In genomic region chr4:76969493-76969892, GRCh38 we compare ENCODE assay signal across 18 cellular contexts. TPM values are rescaled to one million over a fixed set of nuclear protein-coding genes. Genes with fewer than 3 reads are reported as not detected.
A peak's percentile ranks its signal among the peaks of the same experiment; 100 is the strongest.
DNase-seq lines count a peak whose midpoint lies in the region; ATAC-seq, FAIRE-seq and TF ChIP-seq lines count a peak whose summit lies in the region.
"Had no signal": no experiment of that assay in that cellular context is flagged by ENCODE, and none has a peak within 500 bp of the region (broad histone marks: within the 10 kb centered on the region; RNA-seq: fewer than 3 reads in every experiment).

No MANE protein-coding gene starts in this region.

- H3K4me3 Mint-ChIP-seq in osteocyte (ENCODE audit: unreplicated experiment): no peak overlapping the region
- no peak overlapping the region for H3K4me3 Mint-ChIP-seq in activated CD4-positive, alpha-beta T cell treated with anti-CD3 and anti-CD28 coated beads for 36 hours
- H3K4me3 Mint-ChIP-seq: CD8-positive, alpha-beta memory T cell; T-cell had no signal

- H3K4me2 ChIP-seq in K562 (ENCODE audit: insufficient read depth, low read length): no peak overlapping the region

- peaks cover 69% of the 10 kb centered on the region for H3K4me1 Mint-ChIP-seq in osteocyte (ENCODE audit: unreplicated experiment)
- H3K4me1 Mint-ChIP-seq in activated CD4-positive, alpha-beta T cell treated with anti-CD3 and anti-CD28 coated beads for 36 hours: peaks cover 5% of the 10 kb centered on the region

- H4K20me1 ChIP-seq in K562 (replicated peaks; ENCODE audit: control insufficient read depth, insufficient read depth, low read length): no peaks in the 10 kb centered on the region

- no peaks in the 10 kb centered on the region for H3K9me3 Mint-ChIP-seq in osteocyte (ENCODE audit: unreplicated experiment)
- H3K9me3 Mint-ChIP-seq in activated CD4-positive, alpha-beta T cell treated with anti-CD3 and anti-CD28 coated beads for 36 hours (ENCODE audit: low read depth): no peaks in the 10 kb centered on the region
- H3K9me3 Mint-ChIP-seq: CD8-positive, alpha-beta memory T cell; T-cell had no signal

- CTCF ChIA-PET in HEK293 (lab: Yijun Ruan, JAX): no interaction called here
- CTCF ChIA-PET in K562 (lab: Yijun Ruan, JAX; ENCODE audit: low intra/inter-chr PET ratio): no interaction called here
- CTCF ChIA-PET in activated CD4-positive, alpha-beta T cell treated with anti-CD3 and anti-CD28 coated beads for 36 hours (lab: Charles Lee): interaction anchor here (1.2 kb wide), 1 partner anchor 1185 kb away, joined by 3 read pairs; no protein-coding TSS in a partner anchor

- no peak for FAIRE-seq in K562 (lab: Jason Lieb, UNC)

- TF ChIP-seq CTCF in HEK293 (tag by site-specific recombination; IDR thresholded peaks at IDR 0.05) (no peak), K562 (IDR thresholded peaks at IDR 0.05 in 2 of 3, conservative IDR thresholded peaks at IDR 0.05 in 1 of 3; ENCODE audit: insufficient read depth in 2 of 3, low read depth in 1 of 3, low read length in 3 of 3) (no peak), osteocyte (IDR thresholded peaks at IDR 0.05) (no peak)

- intact Hi-C loops in K562 (cut with micrococcal nuclease): no loop called here
- intact Hi-C loops in activated CD4-positive, alpha-beta T cell treated with anti-CD3 and anti-CD28 coated beads for 36 hours (cut with DNase I, micrococcal nuclease): no loop called here

- H3K4me3 ChIP-seq in HEK293 (ENCODE audit: low read depth, low read length): no peak overlapping the region
- H3K4me3 ChIP-seq in K562: no peak overlapping the region
- H3K4me3 ChIP-seq: SK-N-MC had no signal

- no peaks in the 10 kb centered on the region for H3K36me3 ChIP-seq in HEK293 (ENCODE audit: control insufficient read depth in 2 of 2, insufficient read depth in 1 of 2, low read length in 2 of 2)
- no peaks in the 10 kb centered on the region; the same call in 2 of the 3 replicates for H3K36me3 ChIP-seq in K562 (ENCODE audit: control insufficient read depth, insufficient read depth, low read length)

- H3K79me2 ChIP-seq in K562 (ENCODE audit: control insufficient read depth, insufficient read depth, low read length): peaks cover 18% of the 10 kb centered on the region; the same call in 2 of the 3 replicates

- H3K27ac Mint-ChIP-seq in osteocyte (ENCODE audit: unreplicated experiment): peak overlapping the region; percentile 81
- H3K27ac Mint-ChIP-seq in activated CD4-positive, alpha-beta T cell treated with anti-CD3 and anti-CD28 coated beads for 36 hours: no peak overlapping the region
- H3K27ac Mint-ChIP-seq: T-cell had no signal

- no peaks in the 10 kb centered on the region for H3K9me3 ChIP-seq in HEK293 (ENCODE audit: control insufficient read depth, insufficient read depth, low read depth, low read length)
- H3K9me3 ChIP-seq in K562 (replicated peaks; ENCODE audit: control insufficient read depth, insufficient read depth, low read depth, low read length): no peaks in the 10 kb centered on the region
- H3K9me3 ChIP-seq: BE2C had no signal

- 16% methylated on average over 3 of the region's 3 CpGs for WGBS in K562 (ENCODE audit: insufficient coverage, low coverage, missing lambda C conversion rate)

- H3K36me3 Mint-ChIP-seq in osteocyte (ENCODE audit: unreplicated experiment): peaks cover 22% of the 10 kb centered on the region
- no peaks in the 10 kb centered on the region for H3K36me3 Mint-ChIP-seq in activated CD4-positive, alpha-beta T cell treated with anti-CD3 and anti-CD28 coated beads for 36 hours (ENCODE audit: low read depth)

- no TSS peak for BruUV-seq in K562 (replicated peaks; lab: Mats Ljungman, UMichigan)

- no peak overlapping the region for H2AFZ ChIP-seq in K562 (ENCODE audit: low read depth, low read length)

- TF ChIP-seq EP300 in K562 (IDR thresholded peaks at IDR 0.05; ENCODE audit: low read length): 0 out of 2 replicates have a peak, but pooled peaks have one; percentile 22

- in situ Hi-C loops in K562 (cut with MboI): no loop called here

- peak; percentile 65; the same call in 1 of the 3 replicates for ATAC-seq in K562
- ATAC-seq in activated CD4-positive, alpha-beta T cell treated with anti-CD3 and anti-CD28 coated beads for 36 hours: no peak
- ATAC-seq: HCT116, PC-3, T-cell had no signal

- H3K9ac ChIP-seq in K562 (ENCODE audit: insufficient read depth in 1 of 2, low read depth in 2 of 2, low read length in 2 of 2): no peak overlapping the region

- TF ChIP-seq POLR2A in K562 (conservative IDR thresholded peaks at IDR 0.05): no peak

- no peak for TF ChIP-seq RAD21 in K562 (CRISPR knock-in tag; conservative IDR thresholded peaks at IDR 0.05 in 1 of 2, IDR thresholded peaks at IDR 0.05 in 1 of 2)

- H3K27me3 Mint-ChIP-seq in osteocyte (ENCODE audit: unreplicated experiment): no peaks in the 10 kb centered on the region
- H3K27me3 Mint-ChIP-seq in activated CD4-positive, alpha-beta T cell treated with anti-CD3 and anti-CD28 coated beads for 36 hours: no peaks in the 10 kb centered on the region
- H3K27me3 Mint-ChIP-seq: CD8-positive, alpha-beta memory T cell; T-cell had no signal

- no peaks in the 10 kb centered on the region for H3K9me1 ChIP-seq in K562 (ENCODE audit: control insufficient read depth, insufficient read depth, low read length)

- no peaks in the 10 kb centered on the region for H3K27me3 ChIP-seq in K562 (ENCODE audit: control insufficient read depth in 2 of 2, insufficient read depth in 2 of 2, low read length in 2 of 2)
- H3K27me3 ChIP-seq: BE2C had no signal

- POLR2A ChIA-PET in HEK293 (lab: Yijun Ruan, JAX) (no interaction called here), K562 (lab: Yijun Ruan, JAX) (interaction anchor here (1.8 kb wide), 1 partner anchor 18 kb away, joined by 7 read pairs; no protein-coding TSS in a partner anchor)
- POLR2A ChIA-PET in activated CD4-positive, alpha-beta T cell treated with anti-CD3 and anti-CD28 coated beads for 36 hours (lab: Charles Lee): no interaction called here

- H3K4me1 ChIP-seq in HEK293 (ENCODE audit: control insufficient read depth, insufficient read depth, low read length) (peaks cover 16% of the 10 kb centered on the region), K562 (replicated peaks in 1 of 2; ENCODE audit: control insufficient read depth in 2 of 2, insufficient read depth in 2 of 2, low read length in 2 of 2) (peaks cover 0 to 11% of the 10 kb centered on the region in 2 experiments; a peak in 3 of 5 replicates)

- H3K27ac ChIP-seq in HEK293 (ENCODE audit: extremely low read depth, low read depth, low read length): no peak overlapping the region
- no peak overlapping the region for H3K27ac ChIP-seq in K562 (ENCODE audit: extremely low read depth, low read depth, low read length)
- H3K27ac ChIP-seq: HL-60, SK-N-MC had no signal

- DNase-seq in DMS53 treated with DMSO at 0.1 percent for 48 hours (lab: John Stamatoyannopoulos, UW; ENCODE audit: unreplicated experiment) (peak; percentile 18), K562 (ENCODE audit: extremely low read depth in 1 of 4, low spot score in 3 of 4) (peak in 3 of 4 experiments; percentile 16 to 30 (median 29)), osteocyte (ENCODE audit: extremely low spot score, unreplicated experiment) (no peak), amniotic stem cell (lab: John Stamatoyannopoulos, UW) (no peak), NCI-H526 (lab: John Stamatoyannopoulos, UW) (no peak)
- no peak for DNase-seq in activated CD4-positive, alpha-beta T cell treated with anti-CD3 and anti-CD28 coated beads for 36 hours
- DNase-seq: BE2C; CD8-positive, alpha-beta memory T cell; KG1; NCI-H1048; NCI-H1694 treated with DMSO at 0.1 percent for 48 hours; NCI-H2171 treated with DMSO at 0.1 percent for 48 hours; T-cell had no signal

TF ChIP-seq in K562, 482 proteins besides CTCF, POLR2A, EP300 and RAD21 (continues in another document):
- TF ChIP-seq, protein P1, sequence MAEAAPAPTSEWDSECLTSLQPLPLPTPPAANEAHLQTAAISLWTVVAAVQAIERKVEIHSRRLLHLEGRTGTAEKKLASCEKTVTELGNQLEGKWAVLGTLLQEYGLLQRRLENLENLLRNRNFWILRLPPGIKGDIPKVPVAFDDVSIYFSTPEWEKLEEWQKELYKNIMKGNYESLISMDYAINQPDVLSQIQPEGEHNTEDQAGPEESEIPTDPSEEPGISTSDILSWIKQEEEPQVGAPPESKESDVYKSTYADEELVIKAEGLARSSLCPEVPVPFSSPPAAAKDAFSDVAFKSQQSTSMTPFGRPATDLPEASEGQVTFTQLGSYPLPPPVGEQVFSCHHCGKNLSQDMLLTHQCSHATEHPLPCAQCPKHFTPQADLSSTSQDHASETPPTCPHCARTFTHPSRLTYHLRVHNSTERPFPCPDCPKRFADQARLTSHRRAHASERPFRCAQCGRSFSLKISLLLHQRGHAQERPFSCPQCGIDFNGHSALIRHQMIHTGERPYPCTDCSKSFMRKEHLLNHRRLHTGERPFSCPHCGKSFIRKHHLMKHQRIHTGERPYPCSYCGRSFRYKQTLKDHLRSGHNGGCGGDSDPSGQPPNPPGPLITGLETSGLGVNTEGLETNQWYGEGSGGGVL (CRISPR knock-in tag; IDR thresholded peaks at IDR 0.05): no peak
- peak; percentile 96 to 98 for TF ChIP-seq FOXA3 (CRISPR knock-in tag; conservative IDR thresholded peaks at IDR 0.05 in 1 of 2, IDR thresholded peaks at IDR 0.05 in 1 of 2)
- TF ChIP-seq CBFA2T2 (conservative IDR thresholded peaks at IDR 0.05): peak; percentile 36; the same call in 1 of the 2 replicates
- peak; percentile 71 for TF ChIP-seq TEAD4 (IDR thresholded peaks at IDR 0.05; ENCODE audit: low read length)
- TF ChIP-seq TEAD4 (CRISPR knock-in tag; IDR thresholded peaks at IDR 0.05; ENCODE audit: borderline replicate concordance): no peak

RNA-seq across cellular contexts. Expression of gene SEPTIN11, which starts 19.9 kb away (rescaled TPM):
- 42.7 and 99.7 TPM in 2 replicates for total RNA-seq in K562 (2011; cell fraction: chromatin; rRNA removed; ENCODE audit: low replicate concordance)
- 22.2 and 30.0 TPM in 2 replicates for total RNA-seq in K562 (2011; cell fraction: nucleolus; rRNA removed)
- 60.0 and 109 TPM in 2 replicates for total RNA-seq in K562 (2011; cell fraction: nucleoplasm; rRNA removed)
- total RNA-seq in K562 (2014; rRNA removed) (54.2 and 117 TPM in 2 replicates), K562 (2014; rRNA removed; fragmentation: Illumina TruSeq; extraction: Trizol) (84.3 and 96.8 TPM in 2 replicates), K562 (2015; rRNA removed; fragmentation: Illumina TruSeq; extraction: Trizol) (133 and 142 TPM in 2 replicates), K562 (2021) (85.0 and 85.4 TPM in 2 replicates), osteocyte (460 and 476 TPM in 2 replicates)
- polyA plus RNA-seq in K562 (2011; rRNA removed) (69.0 and 101 TPM in 2 replicates), K562 (2014; fragmentation: Illumina TruSeq; extraction: Trizol) (77.3 and 87.1 TPM in 2 replicates), K562 (2014; fragmentation: Nextera tagmentation; extraction: Ambion mirVana) (10 to 100 TPM; 25.7 to 26.7 TPM), K562 (2014; rRNA removed) (49.0 and 56.4 TPM in 2 replicates)
- polyA plus RNA-seq in K562 (2011; cell fraction: cytosol; rRNA removed): 19.8 and 34.9 TPM in 2 replicates
- 21.2 and 22.8 TPM in 2 replicates for polyA plus RNA-seq in K562 (2011; cell fraction: nucleus; rRNA removed)
- polyA plus RNA-seq in K562 (2012): 43.6 and 50.3 TPM in 2 replicates
- polyA minus RNA-seq in K562 (2011; rRNA and poly(A)+ RNA removed): 165 and 173 TPM in 2 replicates
- 53.9 and 64.8 TPM in 2 replicates for polyA minus RNA-seq in K562 (2011; cell fraction: cytosol; rRNA and poly(A)+ RNA removed)
- polyA minus RNA-seq in K562 (2011; cell fraction: nucleus; rRNA and poly(A)+ RNA removed): 34.9 and 48.3 TPM in 2 replicates
- 10 to 100 TPM; 15.5 to 34.5 TPM for total RNA-seq in activated CD4-positive, alpha-beta T cell treated with anti-CD3 and anti-CD28 coated beads for 36 hours

Comparison
In these comparisons a context has a peak if more than half of its experiments do, and no peak if none do; other contexts are left out.
1. DNase-seq: peak in DMS53 treated with DMSO at 0.1 percent for 48 hours (single experiment) and K562 (3 of 4); none in osteocyte (single experiment), amniotic stem cell (single experiment), NCI-H526 (0 of 2) and activated CD4-positive, alpha-beta T cell treated with anti-CD3 and anti-CD28 coated beads for 36 hours (single experiment).